ENCODE assay signal across 14 cellular contexts in the genomic region with DNA sequence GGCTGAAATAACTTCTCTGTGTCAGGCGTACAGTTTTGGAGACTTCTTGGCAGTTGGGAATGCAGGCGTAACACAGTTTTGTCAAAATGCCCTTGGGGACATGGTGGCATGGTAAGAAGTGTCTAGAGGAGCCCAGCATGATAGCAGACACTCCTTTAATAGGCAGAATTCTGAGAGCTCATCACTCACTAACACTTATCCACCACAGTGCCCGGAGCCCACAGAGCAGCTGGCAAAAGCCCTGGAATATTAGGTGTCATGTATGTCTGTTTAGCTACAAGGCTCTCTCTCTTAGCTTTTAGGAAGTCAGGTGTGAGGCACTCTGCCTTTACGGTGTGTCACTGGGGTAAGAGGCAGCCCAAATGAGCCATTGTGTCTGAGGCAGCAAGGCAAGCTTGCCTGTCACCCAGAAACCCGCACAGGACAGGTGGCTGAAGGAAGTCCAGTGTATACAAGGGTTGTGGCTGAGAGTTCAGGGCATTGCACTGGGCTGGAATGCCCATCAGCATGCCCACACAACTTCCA.
"Had no signal": no experiment of that assay in that cellular context is flagged by ENCODE, and none has a peak within 500 bp of the region (broad histone marks: within the 10 kb centered on the region; RNA-seq: fewer than 3 reads in every experiment).

No MANE protein-coding gene starts in this region.

- ATAC-seq: activated CD4-positive, CD25-positive, alpha-beta regulatory T cell treated with anti-CD3 and anti-CD28 coated beads, Interleukin-2, amount 50 U/mL, for 24 hours; left lobe of liver; mucosa of descending colon; natural killer cell; right lobe of liver; stimulated activated naive CD8-positive, alpha-beta T cell treated with anti-CD3 and anti-CD28 coated beads, Interleukin-15, amount 100 ng/mL, for 72 hours; upper lobe of right lung had no signal

- H3K36me3 ChIP-seq: right lobe of liver, spleen, upper lobe of right lung had no signal

- H3K4me1 ChIP-seq: right lobe of liver had no signal

- H3K9me3 ChIP-seq: mucosa of descending colon, right lobe of liver, spleen, testis, upper lobe of right lung had no signal

- H3K27me3 ChIP-seq: right lobe of liver, testis, upper lobe of right lung had no signal

- DNase-seq: activated CD4-positive, alpha-beta T cell treated with anti-CD3 and anti-CD28 coated beads, Interleukin-2, amount 50 U/mL, for 1 hour; aorta; endodermal cell; erythroblast; mucosa of descending colon; natural killer cell; right lobe of liver; spleen; stimulated activated naive CD8-positive, alpha-beta T cell treated with anti-CD3 and anti-CD28 coated beads, Interleukin-15, amount 100 ng/mL, for 72 hours; T-helper 9 cell; testis; upper lobe of right lung had no signal

- H3K4me3 ChIP-seq: mucosa of descending colon, right lobe of liver, spleen, testis, upper lobe of right lung had no signal

- H3K27ac ChIP-seq: right lobe of liver, spleen, testis, upper lobe of right lung had no signal
